In the genomic region with DNA sequence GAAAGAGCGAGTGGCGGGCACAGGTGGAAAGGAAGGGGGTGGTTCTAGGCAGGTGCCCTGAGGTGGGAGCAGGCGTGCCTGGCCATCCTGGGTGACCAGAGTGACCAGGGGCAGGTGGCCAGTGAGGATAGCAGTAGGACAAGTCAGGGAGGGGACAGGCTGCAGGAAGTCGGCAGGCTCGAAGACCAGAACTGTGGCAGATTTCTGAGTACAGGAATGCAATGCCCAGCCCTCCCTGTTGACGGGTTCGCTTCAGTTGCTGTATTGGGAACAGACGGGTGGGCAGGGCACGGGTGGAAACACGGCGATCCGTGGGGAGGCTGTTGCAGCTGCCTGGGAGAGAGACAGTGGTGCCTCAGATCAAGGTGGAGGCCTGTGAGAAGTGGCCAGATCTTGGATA, we compare ENCODE assay signal across 13 cellular contexts. TPM values are rescaled to one million over a fixed set of nuclear protein-coding genes. Genes with fewer than 3 reads are reported as not detected.
A peak's percentile ranks its signal among the peaks of the same experiment; 100 is the strongest.
DNase-seq lines count a peak whose midpoint lies in the region; ATAC-seq and TF ChIP-seq lines count a peak whose summit lies in the region.
"Had no signal": no experiment of that assay in that cellular context is flagged by ENCODE, and none has a peak within 500 bp of the region (broad histone marks: within the 10 kb centered on the region; RNA-seq: fewer than 3 reads in every experiment).

No MANE protein-coding gene starts in this region.

- peaks cover 13% of the 10 kb centered on the region for H3K36me3 Mint-ChIP-seq in CD8-positive, alpha-beta T cell
- H3K36me3 Mint-ChIP-seq in activated naive CD8-positive, alpha-beta T cell treated with anti-CD3 and anti-CD28 coated beads for 36 hours, result peaks cover 2% of the 10 kb centered on the region
- H3K36me3 Mint-ChIP-seq in natural killer cell, result no peaks in the 10 kb centered on the region

- H3K4me3 ChIP-seq in CD8-positive, alpha-beta T cell (ENCODE audit: low read depth, low read length), result no peak overlapping the region
- no peak overlapping the region for H3K4me3 ChIP-seq in HEK293 (ENCODE audit: low read depth, low read length)

- DNase-seq in CD8-positive, alpha-beta T cell, result no peak
- no peak for DNase-seq in activated naive CD8-positive, alpha-beta T cell treated with anti-CD3 and anti-CD28 coated beads for 36 hours
- DNase-seq in natural killer cell, result no peak
- DNase-seq in NCI-H1694 (lab: John Stamatoyannopoulos, UW), result no peak
- no peak for DNase-seq in NCI-H748 (lab: John Stamatoyannopoulos, UW; ENCODE audit: unreplicated experiment)
- DNase-seq in amniotic stem cell (lab: John Stamatoyannopoulos, UW), result no peak
- DNase-seq: lower lobe of right lung; NCI-H187; stimulated activated CD4-positive, alpha-beta T cell treated with anti-CD3 and anti-CD28 coated beads, Interleukin-4, amount 100 ng/mL, for 4 hours; substantia nigra had no signal

- POLR2A ChIA-PET in CD8-positive, alpha-beta T cell (lab: Charles Lee), result no interaction called here
- POLR2A ChIA-PET in HEK293 (lab: Yijun Ruan, JAX), result interaction anchor here (1.1 kb wide), 2 partner anchors 17 to 121 kb away, joined by 4 read pairs; a partner anchor contains a TSS

- peaks cover 17% of the 10 kb centered on the region for H3K4me1 ChIP-seq in CD8-positive, alpha-beta T cell (ENCODE audit: insufficient read depth, low read length)
- H3K4me1 ChIP-seq in HEK293 (ENCODE audit: control insufficient read depth, insufficient read depth, low read length), result peaks cover 8% of the 10 kb centered on the region; the same call in 1 of the 2 replicates

- peak overlapping the region; percentile 59 for H3K4me3 Mint-ChIP-seq in CD8-positive, alpha-beta T cell
- H3K4me3 Mint-ChIP-seq in activated naive CD8-positive, alpha-beta T cell treated with anti-CD3 and anti-CD28 coated beads for 36 hours, result peak overlapping the region; percentile 89
- peak overlapping the region; percentile 89 for H3K4me3 Mint-ChIP-seq in natural killer cell

- H3K9me3 ChIP-seq in CD8-positive, alpha-beta T cell (ENCODE audit: low read length), result no peaks in the 10 kb centered on the region
- H3K9me3 ChIP-seq in HEK293 (ENCODE audit: control insufficient read depth, insufficient read depth, low read depth, low read length), result no peaks in the 10 kb centered on the region
- H3K9me3 ChIP-seq: lower lobe of right lung had no signal

- H3K27ac Mint-ChIP-seq in CD8-positive, alpha-beta T cell, result no peak overlapping the region
- no peak overlapping the region for H3K27ac Mint-ChIP-seq in activated naive CD8-positive, alpha-beta T cell treated with anti-CD3 and anti-CD28 coated beads for 36 hours
- H3K27ac Mint-ChIP-seq in natural killer cell, result peak overlapping the region in 1 of 2 donors; percentile 8

- TF ChIP-seq CTCF in CD8-positive, alpha-beta T cell (IDR thresholded peaks at IDR 0.05), result no peak
- TF ChIP-seq CTCF in HEK293 (tag by site-specific recombination; IDR thresholded peaks at IDR 0.05), result no peak
- TF ChIP-seq CTCF in natural killer cell (IDR thresholded peaks at IDR 0.05), result no peak

- no peak overlapping the region for H3K27ac ChIP-seq in CD8-positive, alpha-beta T cell (ENCODE audit: low read depth, low read length)
- 0 out of 2 replicates have a peak overlapping the region, but pooled peaks have one; percentile 16 for H3K27ac ChIP-seq in HEK293 (ENCODE audit: extremely low read depth, low read depth, low read length)
- H3K27ac ChIP-seq: lower lobe of right lung had no signal

- no peaks in the 10 kb centered on the region for H3K27me3 Mint-ChIP-seq in CD8-positive, alpha-beta T cell (ENCODE audit: low read depth)
- H3K27me3 Mint-ChIP-seq in activated naive CD8-positive, alpha-beta T cell treated with anti-CD3 and anti-CD28 coated beads for 36 hours, result no peaks in the 10 kb centered on the region
- H3K27me3 Mint-ChIP-seq in natural killer cell (ENCODE audit: low read depth in 2 of 2), result no peaks in the 10 kb centered on the region

- no peaks in the 10 kb centered on the region for H3K36me3 ChIP-seq in CD8-positive, alpha-beta T cell (ENCODE audit: insufficient read depth, low read length)
- peaks cover 0 to 9% of the 10 kb centered on the region in 2 experiments; a peak in 1 of 3 replicates for H3K36me3 ChIP-seq in HEK293 (ENCODE audit: control insufficient read depth in 2 of 2, insufficient read depth in 1 of 2, low read length in 2 of 2)

- H3K27me3 ChIP-seq in CD8-positive, alpha-beta T cell (ENCODE audit: insufficient read depth, low read length), result no peaks in the 10 kb centered on the region

- intact Hi-C loops in CD8-positive, alpha-beta T cell (cut with DNase I, micrococcal nuclease), result loop anchor here (5.0 to 10.0 kb wide), 2 partner anchors 144 to 1014 kb away; a partner anchor contains a TSS
- intact Hi-C loops in natural killer cell (cut with micrococcal nuclease), result no loop called here

- no peak for ATAC-seq in CD8-positive, alpha-beta T cell
- no peak for ATAC-seq in natural killer cell
- ATAC-seq: lower lobe of right lung had no signal

- no peaks in the 10 kb centered on the region for H3K9me3 Mint-ChIP-seq in CD8-positive, alpha-beta T cell
- H3K9me3 Mint-ChIP-seq in activated naive CD8-positive, alpha-beta T cell treated with anti-CD3 and anti-CD28 coated beads for 36 hours, result no peaks in the 10 kb centered on the region
- no peaks in the 10 kb centered on the region for H3K9me3 Mint-ChIP-seq in natural killer cell

- H3K4me1 Mint-ChIP-seq in CD8-positive, alpha-beta T cell (ENCODE audit: low read depth), result peaks cover 34% of the 10 kb centered on the region
- peaks cover 33% of the 10 kb centered on the region for H3K4me1 Mint-ChIP-seq in activated naive CD8-positive, alpha-beta T cell treated with anti-CD3 and anti-CD28 coated beads for 36 hours
- H3K4me1 Mint-ChIP-seq in natural killer cell, result peaks cover 31 to 37% of the 10 kb centered on the region in 2 donors

- CTCF ChIA-PET in CD8-positive, alpha-beta T cell (lab: Charles Lee), result interaction anchor here (2.8 to 5.4 kb wide), 3 partner anchors 11 to 154 kb away, joined by 13 to 46 read pairs (median 19); no protein-coding TSS in a partner anchor
- CTCF ChIA-PET in HEK293 (lab: Yijun Ruan, JAX), result interaction anchor here (0.6 to 7.0 kb wide), 3 partner anchors 11 to 38 kb away, joined by 3 to 85 read pairs (median 63); no protein-coding TSS in a partner anchor

TF ChIP-seq in HEK293, 187 proteins besides CTCF, POLR2A, EP300 and RAD21:
- TF ChIP-seq ZNF623 (tag by site-specific recombination; IDR thresholded peaks at IDR 0.05) (no peak), ZNF560 (tag by site-specific recombination; IDR thresholded peaks at IDR 0.05; ENCODE audit: borderline replicate concordance) (no peak), ZNF112 (tag by site-specific recombination; IDR thresholded peaks at IDR 0.05) (no peak)
- TF ChIP-seq, protein P1, sequence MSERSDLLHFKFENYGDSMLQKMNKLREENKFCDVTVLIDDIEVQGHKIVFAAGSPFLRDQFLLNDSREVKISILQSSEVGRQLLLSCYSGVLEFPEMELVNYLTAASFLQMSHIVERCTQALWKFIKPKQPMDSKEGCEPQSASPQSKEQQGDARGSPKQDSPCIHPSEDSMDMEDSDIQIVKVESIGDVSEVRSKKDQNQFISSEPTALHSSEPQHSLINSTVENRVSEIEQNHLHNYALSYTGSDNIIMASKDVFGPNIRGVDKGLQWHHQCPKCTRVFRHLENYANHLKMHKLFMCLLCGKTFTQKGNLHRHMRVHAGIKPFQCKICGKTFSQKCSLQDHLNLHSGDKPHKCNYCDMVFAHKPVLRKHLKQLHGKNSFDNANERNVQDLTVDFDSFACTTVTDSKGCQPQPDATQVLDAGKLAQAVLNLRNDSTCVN (tag by site-specific recombination; optimal IDR thresholded peaks at IDR 0.05), result no peak
- TF ChIP-seq, protein P2, sequence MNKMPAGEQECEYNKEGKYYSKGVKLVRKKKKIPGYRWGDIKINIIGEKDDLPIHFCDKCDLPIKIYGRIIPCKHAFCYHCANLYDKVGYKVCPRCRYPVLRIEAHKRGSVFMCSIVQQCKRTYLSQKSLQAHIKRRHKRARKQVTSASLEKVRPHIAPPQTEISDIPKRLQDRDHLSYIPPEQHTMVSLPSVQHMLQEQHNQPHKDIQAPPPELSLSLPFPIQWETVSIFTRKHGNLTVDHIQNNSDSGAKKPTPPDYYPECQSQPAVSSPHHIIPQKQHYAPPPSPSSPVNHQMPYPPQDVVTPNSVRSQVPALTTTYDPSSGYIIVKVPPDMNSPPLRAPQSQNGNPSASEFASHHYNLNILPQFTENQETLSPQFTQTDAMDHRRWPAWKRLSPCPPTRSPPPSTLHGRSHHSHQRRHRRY (tag by site-specific recombination; IDR thresholded peaks at IDR 0.05), result no peak
- TF ChIP-seq, protein P3, sequence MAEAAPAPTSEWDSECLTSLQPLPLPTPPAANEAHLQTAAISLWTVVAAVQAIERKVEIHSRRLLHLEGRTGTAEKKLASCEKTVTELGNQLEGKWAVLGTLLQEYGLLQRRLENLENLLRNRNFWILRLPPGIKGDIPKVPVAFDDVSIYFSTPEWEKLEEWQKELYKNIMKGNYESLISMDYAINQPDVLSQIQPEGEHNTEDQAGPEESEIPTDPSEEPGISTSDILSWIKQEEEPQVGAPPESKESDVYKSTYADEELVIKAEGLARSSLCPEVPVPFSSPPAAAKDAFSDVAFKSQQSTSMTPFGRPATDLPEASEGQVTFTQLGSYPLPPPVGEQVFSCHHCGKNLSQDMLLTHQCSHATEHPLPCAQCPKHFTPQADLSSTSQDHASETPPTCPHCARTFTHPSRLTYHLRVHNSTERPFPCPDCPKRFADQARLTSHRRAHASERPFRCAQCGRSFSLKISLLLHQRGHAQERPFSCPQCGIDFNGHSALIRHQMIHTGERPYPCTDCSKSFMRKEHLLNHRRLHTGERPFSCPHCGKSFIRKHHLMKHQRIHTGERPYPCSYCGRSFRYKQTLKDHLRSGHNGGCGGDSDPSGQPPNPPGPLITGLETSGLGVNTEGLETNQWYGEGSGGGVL (tag by site-specific recombination; IDR thresholded peaks at IDR 0.05), result no peak

RNA-seq across cellular contexts. Expression of a gene that starts 1.9 kb away (rescaled TPM):
- total RNA-seq in CD8-positive, alpha-beta T cell, result 10 to 100 TPM; 27.0 to 27.8 TPM
- total RNA-seq in activated naive CD8-positive, alpha-beta T cell treated with anti-CD3 and anti-CD28 coated beads for 36 hours, result 10 to 100 TPM in 1 of 2 experiments, 1 to 10 TPM in 1; 8.8 to 10.3 TPM
- total RNA-seq in natural killer cell, result 10 to 100 TPM; 20.8 to 28.7 (median 24.1) TPM

RNA-seq across cellular contexts. Expression of a gene that starts 6.6 kb away (rescaled TPM):
- total RNA-seq in CD8-positive, alpha-beta T cell, result 1 to 10 TPM; 9.9 to 10.0 TPM
- total RNA-seq in activated naive CD8-positive, alpha-beta T cell treated with anti-CD3 and anti-CD28 coated beads for 36 hours, result 10 to 100 TPM; 24.8 to 24.9 TPM
- 10 to 100 TPM in 1 of 3 donors, 1 to 10 TPM in 2; 8.7 to 12.5 (median 8.8) TPM for total RNA-seq in natural killer cell

RNA-seq across cellular contexts. Expression of a gene that starts 9.9 kb away (rescaled TPM):
- total RNA-seq in CD8-positive, alpha-beta T cell, result 1 to 10 TPM in 1 of 2 experiments, under 1 TPM in 1; 0.36 to 1.2 TPM
- total RNA-seq in activated naive CD8-positive, alpha-beta T cell treated with anti-CD3 and anti-CD28 coated beads for 36 hours, result 1 to 10 TPM in 1 of 2 experiments, under 1 TPM in 1; 0.46 to 1.4 TPM
- under 1 TPM; 0.11 to 0.68 (median 0.58) TPM for total RNA-seq in natural killer cell

RNA-seq across cellular contexts. Expression of a gene that starts 13.8 kb away (rescaled TPM):
- total RNA-seq in CD8-positive, alpha-beta T cell, result not detected
- total RNA-seq in activated naive CD8-positive, alpha-beta T cell treated with anti-CD3 and anti-CD28 coated beads for 36 hours, result not detected
- not detected for total RNA-seq in natural killer cell
- total RNA-seq: HT1080, lower lobe of right lung, pulmonary artery endothelial cell had no signal

RNA-seq across cellular contexts. Expression of a gene that starts 16.9 kb away (rescaled TPM):
- total RNA-seq in CD8-positive, alpha-beta T cell, result 1 to 10 TPM; 1.5 to 2.1 TPM
- 10 to 100 TPM; 35.7 to 37.5 TPM for total RNA-seq in activated naive CD8-positive, alpha-beta T cell treated with anti-CD3 and anti-CD28 coated beads for 36 hours
- 10 to 100 TPM in 1 of 3 donors, 1 to 10 TPM in 2; 7.2 to 12.4 (median 9.5) TPM for total RNA-seq in natural killer cell
